Comparison of ENCODE assay signal across 9 cellular contexts in the genomic region with DNA sequence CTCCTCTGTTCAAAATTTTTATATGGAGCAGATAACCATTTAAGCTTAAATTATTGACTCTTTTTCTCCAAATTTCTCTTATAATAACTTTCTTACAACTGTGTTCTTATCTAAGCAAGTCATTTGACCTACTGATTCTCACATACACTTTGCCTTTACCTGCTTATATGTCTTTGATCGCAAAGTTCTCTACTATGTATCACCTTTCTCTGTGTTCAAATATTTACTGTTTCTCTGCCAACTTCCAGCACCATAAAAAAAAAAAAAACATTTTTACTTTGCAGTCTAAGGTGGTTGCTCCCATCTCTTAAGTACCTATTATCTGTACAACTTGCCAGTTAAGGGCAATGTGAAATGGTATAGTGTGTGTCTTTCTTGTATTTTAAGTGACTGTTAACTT.
"Had no signal": no experiment of that assay in that cellular context is flagged by ENCODE, and none has a peak within 500 bp of the region (broad histone marks: within the 10 kb centered on the region; RNA-seq: fewer than 3 reads in every experiment).

No MANE protein-coding gene starts in this region.

- DNase-seq: GM23248, GOT3, H7, H9, HCEC 1CT, HFFc6 had no signal

- H3K4me3 ChIP-seq: GM23248, GM23338, HAP-1 had no signal

- H3K27ac ChIP-seq: GM23248 had no signal

- ATAC-seq: GM23338, HCT116 had no signal
